8 cellular contexts compared by ENCODE assay signal in genomic region chr12:131627151-131628058, GRCh38.
DNase-seq lines count a peak whose midpoint lies in the region; ATAC-seq and FAIRE-seq lines count a peak whose summit lies in the region.
"Not testable (repeated sequence)": the region's sequence is repeated elsewhere in the genome, so short reads cannot be mapped to it uniquely, and the experiment has no call there.

No MANE protein-coding gene starts in this region.

- CTCF ChIA-PET in activated CD8-positive, alpha-beta T cell treated with anti-CD3 and anti-CD28 coated beads, Interleukin-2, amount 10 ng/mL, durations not matched to agents 7 days and 5 days (lab: Charles Lee); activated naive CD4-positive, alpha-beta T cell treated with anti-CD3 and anti-CD28 coated beads, Interleukin-2, amount 10 ng/mL, durations not matched to agents 7 days and 5 days (lab: Charles Lee): not testable (repeated sequence)

- H3K9me3 ChIP-seq in iPS-18a (ENCODE audit: control insufficient read depth, low read depth, low read length): not testable (repeated sequence)

- H3K27me3 ChIP-seq in iPS-18a (ENCODE audit: control insufficient read depth, insufficient read depth, low read length): not testable (repeated sequence)

- H3K27ac ChIP-seq in iPS-18a (ENCODE audit: low read length): not testable (repeated sequence)

- H3K4me1 Mint-ChIP-seq in activated CD8-positive, alpha-beta T cell treated with anti-CD3 and anti-CD28 coated beads, Interleukin-2, amount 10 ng/mL, durations not matched to agents 7 days and 5 days (ENCODE audit: low read depth); activated naive CD4-positive, alpha-beta T cell treated with anti-CD3 and anti-CD28 coated beads, Interleukin-2, amount 10 ng/mL, durations not matched to agents 7 days and 5 days: not testable (repeated sequence)

- H3K4me3 ChIP-seq in iPS-18a (ENCODE audit: low read length): peak overlapping the region; percentile 37

- FAIRE-seq in GM19239 (lab: Jason Lieb, UNC): peak; percentile 33

- not testable (repeated sequence) for H3K9ac ChIP-seq in iPS-18a (ENCODE audit: low read length)

- not testable (repeated sequence) for H3K36me3 Mint-ChIP-seq in activated CD8-positive, alpha-beta T cell treated with anti-CD3 and anti-CD28 coated beads, Interleukin-2, amount 10 ng/mL, durations not matched to agents 7 days and 5 days (ENCODE audit: low read depth); activated naive CD4-positive, alpha-beta T cell treated with anti-CD3 and anti-CD28 coated beads, Interleukin-2, amount 10 ng/mL, durations not matched to agents 7 days and 5 days

- H3K36me3 ChIP-seq in iPS-18a (ENCODE audit: control insufficient read depth, low read depth, low read length): not testable (repeated sequence)

- ATAC-seq in activated CD8-positive, alpha-beta T cell treated with anti-CD3 and anti-CD28 coated beads, Interleukin-2, amount 10 ng/mL, durations not matched to agents 7 days and 5 days: not testable (repeated sequence)

- DNase-seq in CD1c-positive myeloid dendritic cell (ENCODE audit: extremely low spot score) (peak; percentile 6), NCI-H2227 (lab: John Stamatoyannopoulos, UW; ENCODE audit: unreplicated experiment) (peak; percentile 24), T-helper 2 cell (peak in 3 of 5 experiments; percentile 46 to 76 (median 65))
- not testable (repeated sequence) for DNase-seq in GM19239 (ENCODE audit: insufficient read length, low spot score)
- DNase-seq in activated CD8-positive, alpha-beta T cell treated with anti-CD3 and anti-CD28 coated beads, Interleukin-2, amount 10 ng/mL, durations not matched to agents 7 days and 5 days: peak; percentile 42
- DNase-seq in activated naive CD4-positive, alpha-beta T cell treated with anti-CD3 and anti-CD28 coated beads, Interleukin-2, amount 10 ng/mL, durations not matched to agents 7 days and 5 days: peak; percentile 41
- DNase-seq in stimulated activated CD8-positive, alpha-beta memory T cell treated with anti-CD3 and anti-CD28 coated beads, Interleukin-4, amount 100 ng/mL, for 48 hours: peak; percentile 59

- H3K27me3 Mint-ChIP-seq in activated CD8-positive, alpha-beta T cell treated with anti-CD3 and anti-CD28 coated beads, Interleukin-2, amount 10 ng/mL, durations not matched to agents 7 days and 5 days (ENCODE audit: low read depth); activated naive CD4-positive, alpha-beta T cell treated with anti-CD3 and anti-CD28 coated beads, Interleukin-2, amount 10 ng/mL, durations not matched to agents 7 days and 5 days: not testable (repeated sequence)

- POLR2A ChIA-PET in activated CD8-positive, alpha-beta T cell treated with anti-CD3 and anti-CD28 coated beads, Interleukin-2, amount 10 ng/mL, durations not matched to agents 7 days and 5 days (lab: Charles Lee): not testable (repeated sequence)

- peak overlapping the region; percentile 66 for H3K4me3 Mint-ChIP-seq in activated CD8-positive, alpha-beta T cell treated with anti-CD3 and anti-CD28 coated beads, Interleukin-2, amount 10 ng/mL, durations not matched to agents 7 days and 5 days
- H3K4me3 Mint-ChIP-seq in activated naive CD4-positive, alpha-beta T cell treated with anti-CD3 and anti-CD28 coated beads, Interleukin-2, amount 10 ng/mL, durations not matched to agents 7 days and 5 days: not testable (repeated sequence)

- peak overlapping the region; percentile 87 for H3K27ac Mint-ChIP-seq in activated CD8-positive, alpha-beta T cell treated with anti-CD3 and anti-CD28 coated beads, Interleukin-2, amount 10 ng/mL, durations not matched to agents 7 days and 5 days
- peak overlapping the region; percentile 86 for H3K27ac Mint-ChIP-seq in activated naive CD4-positive, alpha-beta T cell treated with anti-CD3 and anti-CD28 coated beads, Interleukin-2, amount 10 ng/mL, durations not matched to agents 7 days and 5 days

- H3K9me3 Mint-ChIP-seq in activated CD8-positive, alpha-beta T cell treated with anti-CD3 and anti-CD28 coated beads, Interleukin-2, amount 10 ng/mL, durations not matched to agents 7 days and 5 days (ENCODE audit: insufficient read depth): not testable (repeated sequence)
- peaks cover 20% of the 10 kb centered on the region for H3K9me3 Mint-ChIP-seq in activated naive CD4-positive, alpha-beta T cell treated with anti-CD3 and anti-CD28 coated beads, Interleukin-2, amount 10 ng/mL, durations not matched to agents 7 days and 5 days

- H3K4me1 ChIP-seq in iPS-18a (ENCODE audit: control insufficient read depth, low read depth, low read length): peaks cover 20% of the 10 kb centered on the region
